Comparison of ENCODE assay signal across 11 cellular contexts in genomic region chr12:89733579-89734201, GRCh38. TPM values are rescaled to one million over a fixed set of nuclear protein-coding genes. Genes with fewer than 3 reads are reported as not detected.
DNase-seq lines count a peak whose midpoint lies in the region; ATAC-seq, FAIRE-seq and TF ChIP-seq lines count a peak whose summit lies in the region.
"Had no signal": no experiment of that assay in that cellular context is flagged by ENCODE, and none has a peak within 500 bp of the region (broad histone marks: within the 10 kb centered on the region; RNA-seq: fewer than 3 reads in every experiment).

No MANE protein-coding gene starts in this region.

- intact Hi-C loops in esophagus squamous epithelium (cut with DNase I): no loop called here

- no peaks in the 10 kb centered on the region for H3K79me2 ChIP-seq in SK-N-SH (ENCODE audit: insufficient read depth)

- H3K27me3 ChIP-seq in SK-N-SH (ENCODE audit: insufficient read depth): no peaks in the 10 kb centered on the region
- H3K27me3 ChIP-seq in esophagus squamous epithelium: no peaks in the 10 kb centered on the region

- FAIRE-seq in RCC 7860 (lab: Jason Lieb, UNC) (peak; percentile 99), GM19239 (lab: Jason Lieb, UNC) (no peak)

- H3K9me3 ChIP-seq in SK-N-SH: 0 out of 2 replicates have a peak, but pooled peaks cover 3% of the 10 kb centered on the region
- no peaks in the 10 kb centered on the region for H3K9me3 ChIP-seq in esophagus squamous epithelium

- H3K4me1 Mint-ChIP-seq in stimulated activated effector memory CD8-positive, alpha-beta T cell treated with anti-CD3 and anti-CD28 coated beads, Interleukin-12 subunit alpha, Interleukin-12 subunit beta, amount 100 ng/mL, for 72 hours: peaks cover 12% of the 10 kb centered on the region

- no peak overlapping the region for H3K4me3 Mint-ChIP-seq in stimulated activated effector memory CD8-positive, alpha-beta T cell treated with anti-CD3 and anti-CD28 coated beads, Interleukin-12 subunit alpha, Interleukin-12 subunit beta, amount 100 ng/mL, for 72 hours
- H3K4me3 Mint-ChIP-seq: dendritic cell treated with granulocyte-macrophage colony-stimulating factor and Interleukin-4, amounts not matched to agents 40 ng/mL and 50 ng/mL, for 4 days had no signal

- no peaks in the 10 kb centered on the region for H3K9me3 Mint-ChIP-seq in stimulated activated effector memory CD8-positive, alpha-beta T cell treated with anti-CD3 and anti-CD28 coated beads, Interleukin-12 subunit alpha, Interleukin-12 subunit beta, amount 100 ng/mL, for 72 hours

- no peak overlapping the region for H2AFZ ChIP-seq in SK-N-SH (ENCODE audit: low read depth)

- H3K4me3 ChIP-seq in SK-N-SH (ENCODE audit: low read depth in 2 of 2, low read length in 1 of 2): no peak overlapping the region
- H3K4me3 ChIP-seq in esophagus squamous epithelium: no peak overlapping the region

- peaks cover 9% of the 10 kb centered on the region for H3F3A ChIP-seq in SK-N-SH (replicated peaks; ENCODE audit: insufficient read depth)

- no peaks in the 10 kb centered on the region for H3K9me2 ChIP-seq in SK-N-SH

- DNase-seq in SK-N-SH (no peak), RCC 7860 (ENCODE audit: low spot score) (peak; percentile 96), epidermal melanocyte (ENCODE audit: insufficient read length, low spot score) (peak; percentile 48), GM19239 (ENCODE audit: insufficient read length, low spot score) (no peak), esophagus squamous epithelium (lab: John Stamatoyannopoulos, UW) (no peak)
- no peak for DNase-seq in stimulated activated effector memory CD8-positive, alpha-beta T cell treated with anti-CD3 and anti-CD28 coated beads, Interleukin-12 subunit alpha, Interleukin-12 subunit beta, amount 100 ng/mL, for 72 hours (ENCODE audit: low spot score in 2 of 2)
- DNase-seq: activated CD4-positive, alpha-beta T cell treated with anti-CD3 and anti-CD28 coated beads, Interleukin-2, amount 50 U/mL, for 1 hour had no signal

- CTCF ChIA-PET in SK-N-SH (lab: Yijun Ruan, JAX): no interaction called here

- no peak overlapping the region for H3K27ac Mint-ChIP-seq in stimulated activated effector memory CD8-positive, alpha-beta T cell treated with anti-CD3 and anti-CD28 coated beads, Interleukin-12 subunit alpha, Interleukin-12 subunit beta, amount 100 ng/mL, for 72 hours
- H3K27ac Mint-ChIP-seq: dendritic cell treated with granulocyte-macrophage colony-stimulating factor and Interleukin-4, amounts not matched to agents 40 ng/mL and 50 ng/mL, for 4 days had no signal

- H3K4me1 ChIP-seq in SK-N-SH (ENCODE audit: control insufficient read depth in 1 of 2, insufficient read depth in 2 of 2, low read depth in 1 of 2, low read length in 1 of 2): no peaks in the 10 kb centered on the region; a peak in 1 of 4 replicates
- peaks cover 0 to 12% (median 0%) of the 10 kb centered on the region in 3 donors for H3K4me1 ChIP-seq in esophagus squamous epithelium

- POLR2A ChIA-PET in SK-N-SH (lab: Yijun Ruan, JAX): no interaction called here

- TF ChIP-seq EP300 in SK-N-SH (IDR thresholded peaks at IDR 0.05; ENCODE audit: borderline replicate concordance in 1 of 2, low read depth in 1 of 2, low read length in 1 of 2): no peak

- TF ChIP-seq RAD21 in SK-N-SH (IDR thresholded peaks at IDR 0.05; ENCODE audit: low read length): no peak

- no peak overlapping the region for H3K4me2 ChIP-seq in SK-N-SH

- no peaks in the 10 kb centered on the region for H4K20me1 ChIP-seq in SK-N-SH (ENCODE audit: insufficient read depth)

- no peaks in the 10 kb centered on the region for H3K36me3 ChIP-seq in SK-N-SH (replicated peaks in 1 of 2; ENCODE audit: control insufficient read depth in 1 of 2, insufficient read depth in 2 of 2, low read length in 1 of 2)
- H3K36me3 ChIP-seq in esophagus squamous epithelium: no peaks in the 10 kb centered on the region

- no peaks in the 10 kb centered on the region for H3K36me3 Mint-ChIP-seq in stimulated activated effector memory CD8-positive, alpha-beta T cell treated with anti-CD3 and anti-CD28 coated beads, Interleukin-12 subunit alpha, Interleukin-12 subunit beta, amount 100 ng/mL, for 72 hours

- no peak for ATAC-seq in SK-N-SH treated with all-trans-retinoic acid at 6 μM for 48 hours
- ATAC-seq in stimulated activated effector memory CD8-positive, alpha-beta T cell treated with anti-CD3 and anti-CD28 coated beads, Interleukin-12 subunit alpha, Interleukin-12 subunit beta, amount 100 ng/mL, for 72 hours: peak; percentile 60
- no peak for ATAC-seq in GM19397 (IDR thresholded peaks at IDR 0.05; ENCODE audit: unreplicated experiment)

- no peak overlapping the region for H3K9ac ChIP-seq in SK-N-SH

- H3K27ac ChIP-seq in SK-N-SH (ENCODE audit: low read depth in 2 of 2, low read length in 1 of 2) (peak overlapping the region in 1 of 2 experiments; percentile 19; a peak in 1 of 4 replicates), esophagus squamous epithelium (no peak overlapping the region)
- H3K27ac ChIP-seq: 22Rv1 had no signal

- no peak for TF ChIP-seq CTCF in SK-N-SH (IDR thresholded peaks at IDR 0.05)
- TF ChIP-seq CTCF in esophagus squamous epithelium (IDR thresholded peaks at IDR 0.05): no peak

- 66% methylated on average over 5 of the region's 5 CpGs for WGBS in SK-N-SH (ENCODE audit: low lambda C conversion rate)
- WGBS in esophagus squamous epithelium, 2 donors: 51 to 53% methylated on average over 5 of the region's 5 CpGs

- TF ChIP-seq POLR2A in esophagus squamous epithelium (IDR thresholded peaks at IDR 0.05): no peak

TF ChIP-seq in SK-N-SH, 30 proteins besides CTCF, POLR2A, EP300 and RAD21 (continues in another document):
- TF ChIP-seq RCOR1 (IDR thresholded peaks at IDR 0.05; ENCODE audit: low read length) (no peak), PBX3 (IDR thresholded peaks at IDR 0.05) (peak; percentile 19; the same call in 1 of the 2 replicates)

TF ChIP-seq in SK-N-SH treated with all-trans-retinoic acid at 6 μM for 48 hours, 23 proteins besides CTCF, POLR2A, EP300 and RAD21 (continues in another document):
- TF ChIP-seq ZNF565 (CRISPR knock-in tag; conservative IDR thresholded peaks at IDR 0.05; ENCODE audit: low read depth): no peak
- TF ChIP-seq ZNF70 (CRISPR knock-in tag; IDR thresholded peaks at IDR 0.05): no peak
- TF ChIP-seq GLIS3 (CRISPR knock-in tag; IDR thresholded peaks at IDR 0.05): no peak
- TF ChIP-seq OSR1 (CRISPR knock-in tag; IDR thresholded peaks at IDR 0.05): no peak
- TF ChIP-seq PPARA (CRISPR knock-in tag; IDR thresholded peaks at IDR 0.05; ENCODE audit: borderline replicate concordance): no peak
- TF ChIP-seq RARB (CRISPR knock-in tag; IDR thresholded peaks at IDR 0.05): no peak
- TF ChIP-seq POU6F1 (CRISPR knock-in tag; IDR thresholded peaks at IDR 0.05; ENCODE audit: borderline replicate concordance, low read depth): no peak
- no peak for TF ChIP-seq ESRRG (CRISPR knock-in tag; IDR thresholded peaks at IDR 0.05)
- TF ChIP-seq CSDC2 (CRISPR knock-in tag; IDR thresholded peaks at IDR 0.05): no peak
- TF ChIP-seq ZC3H10 (CRISPR knock-in tag; IDR thresholded peaks at IDR 0.05): no peak
- no peak for TF ChIP-seq PATZ1 (CRISPR knock-in tag; IDR thresholded peaks at IDR 0.05; ENCODE audit: borderline replicate concordance)
- TF ChIP-seq ISL1 (CRISPR knock-in tag; IDR thresholded peaks at IDR 0.05): no peak
- no peak for TF ChIP-seq CREB5 (CRISPR knock-in tag; IDR thresholded peaks at IDR 0.05; ENCODE audit: low read depth)
- no peak for TF ChIP-seq ARNTL (CRISPR knock-in tag; IDR thresholded peaks at IDR 0.05; ENCODE audit: borderline replicate concordance, low read depth)
- TF ChIP-seq ZFP30 (CRISPR knock-in tag; IDR thresholded peaks at IDR 0.05): no peak
- no peak for TF ChIP-seq ZFP3 (CRISPR knock-in tag; IDR thresholded peaks at IDR 0.05)

RNA-seq across cellular contexts. Expression of gene ATP2B1, which starts 25.1 kb away (rescaled TPM):
- polyA plus RNA-seq in SK-N-SH (2012; rRNA removed): 2.9 and 4.3 TPM in 2 replicates
- 4.8 and 6.1 TPM in 2 replicates for polyA plus RNA-seq in SK-N-SH (2012; cell fraction: cytosol; rRNA removed)
- polyA plus RNA-seq in SK-N-SH (2012; cell fraction: nucleus; rRNA removed): 10.1 and 10.3 TPM in 2 replicates
- total RNA-seq in esophagus squamous epithelium: 10 to 100 TPM; 10.9 to 32.4 (median 21.0) TPM

Comparison
In these comparisons a context has a peak if more than half of its experiments do, and no peak if none do; other contexts are left out.
1. DNase-seq: peak in RCC 7860 (single experiment) and epidermal melanocyte (single experiment); none in SK-N-SH (single experiment), stimulated activated effector memory CD8-positive, alpha-beta T cell treated with anti-CD3 and anti-CD28 coated beads, Interleukin-12 subunit alpha, Interleukin-12 subunit beta, amount 100 ng/mL, for 72 hours (0 of 2), GM19239 (single experiment) and esophagus squamous epithelium (single experiment).